In genomic region chr2:145095641-145096435, GRCh38 we compare ENCODE assay signal across 1 cellular context.
TF ChIP-seq lines count a peak whose summit lies in the region.

No MANE protein-coding gene starts in this region.

TF ChIP-seq in IMR-90, 13 proteins besides CTCF, POLR2A, EP300 and RAD21:
- TF ChIP-seq ELK1 (IDR thresholded peaks at IDR 0.05; ENCODE audit: borderline replicate concordance, low read depth, low read length) (no peak), CEBPB (IDR thresholded peaks at IDR 0.05; ENCODE audit: low read depth, low read length) (0 out of 2 replicates have a peak, but pooled peaks have one; percentile 15), USF2 (IDR thresholded peaks at IDR 0.05; ENCODE audit: low read depth, low read length) (no peak)
